Comparison of ENCODE assay signal across 23 cellular contexts in genomic region chr12:121845699-121846098, GRCh38. TPM values are rescaled to one million over a fixed set of nuclear protein-coding genes. Genes with fewer than 3 reads are reported as not detected.
"Had no signal": no experiment of that assay in that cellular context is flagged by ENCODE, and none has a peak within 500 bp of the region (broad histone marks: within the 10 kb centered on the region; RNA-seq: fewer than 3 reads in every experiment).

No MANE protein-coding gene starts in this region.

- H3K4me1 ChIP-seq: colonic mucosa, left ventricle myocardium inferior, pancreas, psoas muscle, right atrium auricular region, tibial artery had no signal

- H3K27me3 Mint-ChIP-seq: activated CD4-positive, alpha-beta memory T cell treated with anti-CD3 and anti-CD28 coated beads, Interleukin-2, amount 10 ng/mL, durations not matched to agents 7 days and 5 days; activated CD4-positive, alpha-beta T cell treated with anti-CD3 and anti-CD28 coated beads, Interleukin-2, amount 10 ng/mL, durations not matched to agents 24 days and 14 days; effector memory CD8-positive, alpha-beta T cell; stimulated activated naive CD8-positive, alpha-beta T cell treated with anti-CD3 and anti-CD28 coated beads, Interleukin-15, amount 100 ng/mL, for 72 hours had no signal

- H3K27me3 ChIP-seq: colonic mucosa, dorsolateral prefrontal cortex, pancreas, right atrium auricular region, tibial artery had no signal

- H3K4me1 Mint-ChIP-seq: activated naive CD4-positive, alpha-beta T cell treated with anti-CD3 and anti-CD28 coated beads, Interleukin-2, amount 10 ng/mL, durations not matched to agents 7 days and 5 days; natural killer cell; stimulated activated naive CD8-positive, alpha-beta T cell treated with anti-CD3 and anti-CD28 coated beads, Interleukin-15, amount 100 ng/mL, for 72 hours had no signal

- H3K9me3 Mint-ChIP-seq: activated CD4-positive, alpha-beta memory T cell treated with anti-CD3 and anti-CD28 coated beads, Interleukin-2, amount 10 ng/mL, durations not matched to agents 7 days and 5 days; activated CD4-positive, alpha-beta T cell treated with anti-CD3 and anti-CD28 coated beads, Interleukin-2, amount 10 ng/mL, durations not matched to agents 24 days and 14 days; activated naive CD4-positive, alpha-beta T cell treated with anti-CD3 and anti-CD28 coated beads, Interleukin-2, amount 10 ng/mL, durations not matched to agents 7 days and 5 days; effector memory CD8-positive, alpha-beta T cell; mesothelial cell of epicardium; natural killer cell; stimulated activated naive CD8-positive, alpha-beta T cell treated with anti-CD3 and anti-CD28 coated beads, Interleukin-15, amount 100 ng/mL, for 72 hours had no signal

- H3K36me3 Mint-ChIP-seq: activated naive CD4-positive, alpha-beta T cell treated with anti-CD3 and anti-CD28 coated beads, Interleukin-2, amount 10 ng/mL, durations not matched to agents 7 days and 5 days; mesothelial cell of epicardium; natural killer cell had no signal

- H3K27ac Mint-ChIP-seq: activated CD4-positive, alpha-beta memory T cell treated with anti-CD3 and anti-CD28 coated beads, Interleukin-2, amount 10 ng/mL, durations not matched to agents 7 days and 5 days; activated CD4-positive, alpha-beta T cell treated with anti-CD3 and anti-CD28 coated beads, Interleukin-2, amount 10 ng/mL, durations not matched to agents 24 days and 14 days; activated naive CD4-positive, alpha-beta T cell treated with anti-CD3 and anti-CD28 coated beads, Interleukin-2, amount 10 ng/mL, durations not matched to agents 7 days and 5 days; effector memory CD8-positive, alpha-beta T cell; mesothelial cell of epicardium; natural killer cell had no signal

- H3K4me3 Mint-ChIP-seq: activated CD4-positive, alpha-beta memory T cell treated with anti-CD3 and anti-CD28 coated beads, Interleukin-2, amount 10 ng/mL, durations not matched to agents 7 days and 5 days; activated CD4-positive, alpha-beta T cell treated with anti-CD3 and anti-CD28 coated beads, Interleukin-2, amount 10 ng/mL, durations not matched to agents 24 days and 14 days; activated naive CD4-positive, alpha-beta T cell treated with anti-CD3 and anti-CD28 coated beads, Interleukin-2, amount 10 ng/mL, durations not matched to agents 7 days and 5 days; effector memory CD8-positive, alpha-beta T cell; mesothelial cell of epicardium; natural killer cell; stimulated activated naive CD8-positive, alpha-beta T cell treated with anti-CD3 and anti-CD28 coated beads, Interleukin-15, amount 100 ng/mL, for 72 hours had no signal

- DNase-seq: activated CD4-positive, alpha-beta memory T cell treated with anti-CD3 and anti-CD28 coated beads, Interleukin-2, amount 10 ng/mL, durations not matched to agents 7 days and 5 days; activated CD4-positive, alpha-beta T cell treated with anti-CD3 and anti-CD28 coated beads, Interleukin-2, amount 10 ng/mL, durations not matched to agents 24 days and 14 days; activated effector memory CD4-positive, alpha-beta T cell treated with anti-CD3 and anti-CD28 coated beads, Interleukin-2, amount 50 U/mL, for 16 hours; activated naive CD4-positive, alpha-beta T cell treated with anti-CD3 and anti-CD28 coated beads, Interleukin-2, amount 10 ng/mL, durations not matched to agents 7 days and 5 days; amygdala; colonic mucosa; dorsolateral prefrontal cortex; effector memory CD8-positive, alpha-beta T cell; foreskin melanocyte; hippocampal formation; kidney glomerular epithelial cell; left ventricle myocardium inferior; natural killer cell; pancreas; psoas muscle; stimulated activated CD4-positive, alpha-beta T cell treated with anti-CD3 and anti-CD28 coated beads, Interleukin-4, amount 100 ng/mL, for 24 hours; stimulated activated naive CD8-positive, alpha-beta T cell treated with anti-CD3 and anti-CD28 coated beads, Interleukin-15, amount 100 ng/mL, for 72 hours; tibial artery had no signal

- H3K36me3 ChIP-seq: colonic mucosa, left ventricle myocardium inferior, pancreas, right atrium auricular region, tibial artery had no signal

- H3K27ac ChIP-seq: colonic mucosa, dorsolateral prefrontal cortex, left ventricle myocardium inferior, pancreas, psoas muscle, right atrium auricular region, tibial artery, VCaP had no signal

- H3K4me3 ChIP-seq: colonic mucosa, dorsolateral prefrontal cortex, left ventricle myocardium inferior, pancreas, psoas muscle, right atrium auricular region, tibial artery had no signal

- H3K9me3 ChIP-seq: colonic mucosa, left ventricle myocardium inferior, pancreas, psoas muscle, right atrium auricular region, tibial artery had no signal

RNA-seq across cellular contexts. Expression of gene HPD, which starts 13.0 kb away (rescaled TPM):
- total RNA-seq: activated CD4-positive, alpha-beta memory T cell treated with anti-CD3 and anti-CD28 coated beads, Interleukin-2, amount 10 ng/mL, durations not matched to agents 7 days and 5 days; activated CD4-positive, alpha-beta T cell treated with anti-CD3 and anti-CD28 coated beads, Interleukin-2, amount 10 ng/mL, durations not matched to agents 24 days and 14 days; endothelial cell of umbilical vein; lung microvascular endothelial cell; natural killer cell had no signal
